ENCODE assay signal across 19 cellular contexts in the genomic region with DNA sequence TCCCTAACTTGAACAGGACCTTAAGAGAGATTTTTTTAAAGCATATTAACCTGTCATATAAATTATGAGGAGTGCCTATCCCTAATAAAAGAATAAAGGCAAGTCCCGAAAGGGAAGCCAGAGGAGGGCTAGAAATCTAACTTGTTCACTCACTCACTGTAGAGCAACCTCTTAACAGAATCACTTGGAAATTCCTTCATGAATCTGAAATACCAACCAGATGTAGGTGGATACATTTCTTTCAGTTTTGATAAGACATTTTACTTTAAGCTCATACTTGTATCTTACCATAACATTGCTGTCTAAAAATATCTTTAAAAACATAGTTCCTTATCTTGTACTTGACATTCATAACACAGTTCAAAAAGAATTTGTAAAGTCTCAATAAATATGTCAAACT. TPM values are rescaled to one million over a fixed set of nuclear protein-coding genes. Genes with fewer than 3 reads are reported as not detected.
DNase-seq lines count a peak whose midpoint lies in the region; ATAC-seq and TF ChIP-seq lines count a peak whose summit lies in the region.
"Had no signal": no experiment of that assay in that cellular context is flagged by ENCODE, and none has a peak within 500 bp of the region (broad histone marks: within the 10 kb centered on the region; RNA-seq: fewer than 3 reads in every experiment).

No MANE protein-coding gene starts in this region.

- POLR2A ChIA-PET in PC-3 (lab: Charles Lee; ENCODE audit: unreplicated experiment): interaction anchor here (0.6 to 1.1 kb wide), 2 partner anchors 291 to 1057 kb away, joined by 6 to 8 read pairs; a partner anchor contains a TSS

- H3K9ac ChIP-seq in PC-3 (ENCODE audit: low read length): no peak overlapping the region
- H3K9ac ChIP-seq in endodermal cell (ENCODE audit: extremely low read depth, low read length, poor library complexity, severe bottlenecking): no peak overlapping the region

- no peak overlapping the region for H3K4me3 Mint-ChIP-seq in endodermal cell
- H3K4me3 Mint-ChIP-seq: CD4-positive, alpha-beta T cell; GM23338 had no signal

- peaks cover 3% of the 10 kb centered on the region for H3F3A ChIP-seq in PC-3 (ENCODE audit: low read length, unreplicated experiment)

- H3K4me1 ChIP-seq in PC-3 (ENCODE audit: insufficient read depth, low read length): peaks cover 39% of the 10 kb centered on the region
- peaks cover 0 to 3% of the 10 kb centered on the region in 2 donors for H3K4me1 ChIP-seq in left lung
- H3K4me1 ChIP-seq in thoracic aorta (ENCODE audit: control insufficient read depth in 1 of 2, low read depth in 2 of 2): peaks cover 31 to 47% of the 10 kb centered on the region in 2 donors
- peaks cover 8% of the 10 kb centered on the region for H3K4me1 ChIP-seq in endodermal cell (ENCODE audit: control insufficient read depth, insufficient read depth, low read length)
- peaks cover 0 to 17% (median 3%) of the 10 kb centered on the region in 3 donors for H3K4me1 ChIP-seq in gastroesophageal sphincter
- H3K4me1 ChIP-seq: BE2C had no signal

- peaks cover 44% of the 10 kb centered on the region for H3K36me3 Mint-ChIP-seq in endodermal cell (ENCODE audit: low read depth)

- no peak for DNase-seq in Right ventricle myocardium superior
- DNase-seq in left ventricle myocardium superior: no peak
- DNase-seq in PC-3: no peak
- DNase-seq in left lung: no peak
- DNase-seq in thoracic aorta (ENCODE audit: low spot score): no peak
- DNase-seq in DMS 273 (lab: John Stamatoyannopoulos, UW; ENCODE audit: unreplicated experiment): no peak
- no peak for DNase-seq in endodermal cell
- DNase-seq: 8988T; BE2C; Calu3; CD4-positive, alpha-beta T cell; DMS53; KG1; MV-4-11; NCI-H187; NCI-H2227 treated with DMSO at 0.1 percent for 48 hours; NCI-H526 had no signal

- no peaks in the 10 kb centered on the region for H3K9me2 ChIP-seq in PC-3 (replicated peaks; ENCODE audit: low read length)

- H3K27me3 Mint-ChIP-seq in endodermal cell (ENCODE audit: insufficient read depth): no peaks in the 10 kb centered on the region

- CTCF ChIA-PET in PC-3 (lab: Charles Lee): interaction anchor here (0.6 kb wide), 1 partner anchor 692 kb away, joined by 6 read pairs; a partner anchor contains a TSS

- TF ChIP-seq POLR2A in gastroesophageal sphincter (IDR thresholded peaks at IDR 0.05): no peak

- ATAC-seq in Right ventricle myocardium superior (ENCODE audit: poor library complexity): peak; percentile 13
- no peak for ATAC-seq in left ventricle myocardium superior
- no peak for ATAC-seq in PC-3
- peak; percentile 53 for ATAC-seq in left lung
- ATAC-seq in thoracic aorta (ENCODE audit: insufficient number of reproducible peaks, low FRiP score, low read depth): no peak
- ATAC-seq in gastroesophageal sphincter: no peak
- ATAC-seq: GM23338 had no signal

- H3K27ac ChIP-seq in PC-3 (ENCODE audit: low read length): peak overlapping the region; percentile 48
- H3K27ac ChIP-seq in left lung: peak overlapping the region in 1 of 2 donors; percentile 29
- peak overlapping the region; percentile 11 to 45 for H3K27ac ChIP-seq in thoracic aorta
- H3K27ac ChIP-seq in endodermal cell (ENCODE audit: low read depth, low read length): no peak overlapping the region
- H3K27ac ChIP-seq in gastroesophageal sphincter: no peak overlapping the region

- H3K4me1 Mint-ChIP-seq in endodermal cell: peaks cover 73% of the 10 kb centered on the region

- H3K4me2 ChIP-seq in PC-3 (ENCODE audit: low read length): no peak overlapping the region
- H3K4me2 ChIP-seq: GM23338 had no signal

- no peaks in the 10 kb centered on the region for H3K9me3 Mint-ChIP-seq in endodermal cell
- H3K9me3 Mint-ChIP-seq: CD4-positive, alpha-beta T cell; GM23338 had no signal

- no peaks in the 10 kb centered on the region for H4K20me1 ChIP-seq in PC-3 (ENCODE audit: low read length)

- no TSS peak for BruUV-seq in PC-3 (replicated peaks; lab: Mats Ljungman, UMichigan)

- H3K4me3 ChIP-seq in PC-3 (ENCODE audit: low read length) (no peak overlapping the region), left lung (no peak overlapping the region), thoracic aorta (no peak overlapping the region), endodermal cell (ENCODE audit: low read length) (no peak overlapping the region), gastroesophageal sphincter (no peak overlapping the region)
- H3K4me3 ChIP-seq: GM23338 had no signal

- H3K36me3 ChIP-seq in PC-3 (ENCODE audit: low read depth, low read length) (peaks cover 13% of the 10 kb centered on the region), left lung (no peaks in the 10 kb centered on the region), thoracic aorta (no peaks in the 10 kb centered on the region), endodermal cell (ENCODE audit: control insufficient read depth, insufficient read depth, low read length) (peaks cover 76% of the 10 kb centered on the region), gastroesophageal sphincter (no peaks in the 10 kb centered on the region)
- H3K36me3 ChIP-seq: BE2C had no signal

- H3K9me3 ChIP-seq in PC-3 (ENCODE audit: low read length) (no peaks in the 10 kb centered on the region), left lung (no peaks in the 10 kb centered on the region), thoracic aorta (no peaks in the 10 kb centered on the region), endodermal cell (ENCODE audit: control insufficient read depth, low read length) (peaks cover 8% of the 10 kb centered on the region), gastroesophageal sphincter (no peaks in the 10 kb centered on the region)
- H3K9me3 ChIP-seq: BE2C had no signal

- TF ChIP-seq CTCF in PC-3 (conservative IDR thresholded peaks at IDR 0.05; ENCODE audit: low read depth, low read length): no peak
- no peak for TF ChIP-seq CTCF in left lung (IDR thresholded peaks at IDR 0.05)
- TF ChIP-seq CTCF in thoracic aorta (IDR thresholded peaks at IDR 0.05): no peak
- TF ChIP-seq CTCF in endodermal cell (conservative IDR thresholded peaks at IDR 0.05): no peak
- no peak for TF ChIP-seq CTCF in gastroesophageal sphincter (IDR thresholded peaks at IDR 0.05)

- no peak for TF ChIP-seq EP300 in gastroesophageal sphincter (IDR thresholded peaks at IDR 0.05)

- peaks cover 16% of the 10 kb centered on the region for H3K79me2 ChIP-seq in PC-3 (ENCODE audit: low read length)

- H2AFZ ChIP-seq in PC-3 (ENCODE audit: low read length): no peak overlapping the region
- H2AFZ ChIP-seq: GM23338 had no signal

- WGBS in endodermal cell (ENCODE audit: insufficient coverage in 1 of 2, insufficient read length in 1 of 2), 2 experiments: 100% methylated on average over 1 of the region's 1 CpG; no CpG with 5 or more reads in 1 of the 2 experiments
- WGBS in gastroesophageal sphincter (ENCODE audit: low coverage in 1 of 2), 2 donors: 63 to 71% methylated on average over 1 of the region's 1 CpG

- no peaks in the 10 kb centered on the region for H3K27me3 ChIP-seq in PC-3 (ENCODE audit: low read length)
- no peaks in the 10 kb centered on the region for H3K27me3 ChIP-seq in left lung
- no peaks in the 10 kb centered on the region for H3K27me3 ChIP-seq in thoracic aorta (replicated peaks; ENCODE audit: insufficient read depth)
- H3K27me3 ChIP-seq in endodermal cell (ENCODE audit: control insufficient read depth, insufficient read depth, low read length, poor library complexity, severe bottlenecking): no peaks in the 10 kb centered on the region
- H3K27me3 ChIP-seq in gastroesophageal sphincter: no peaks in the 10 kb centered on the region

- no peak overlapping the region for H3K27ac Mint-ChIP-seq in endodermal cell
- H3K27ac Mint-ChIP-seq: CD4-positive, alpha-beta T cell; GM23338 had no signal

- intact Hi-C loops in Right ventricle myocardium superior (cut with DNase I): no loop called here
- intact Hi-C loops in left ventricle myocardium superior (cut with micrococcal nuclease): no loop called here
- intact Hi-C loops in PC-3 (cut with micrococcal nuclease): loop anchor here (2.0 kb wide), 1 partner anchor 20 kb away; no protein-coding TSS in a partner anchor
- intact Hi-C loops in left lung (cut with DNase I): no loop called here

RNA-seq across cellular contexts. Expression of a gene that starts 25.7 kb away (rescaled TPM):
- total RNA-seq in Right ventricle myocardium superior: 81.5 TPM
- total RNA-seq in left ventricle myocardium superior: 76.5 TPM
- 39.6 and 40.3 TPM in 2 replicates for total RNA-seq in PC-3 (2014; rRNA removed)
- total RNA-seq in left lung: 10 to 100 TPM; 61.9 to 81.5 TPM
- 10 to 100 TPM; 72.3 to 79.2 TPM for total RNA-seq in thoracic aorta
- 10 to 100 TPM; 57.4 to 58.2 TPM for total RNA-seq in endodermal cell
- polyA plus RNA-seq in endodermal cell (2013, experiment 1 of 2): 14.5 TPM
- polyA plus RNA-seq in endodermal cell (2013, experiment 2 of 2): 15.6 TPM
- 100 to 1,000 TPM in 1 of 4 donors, 10 to 100 TPM in 3; 33.5 to 103 (median 51.5) TPM for total RNA-seq in gastroesophageal sphincter

Comparison
In these comparisons a context has a peak if more than half of its experiments do, and no peak if none do; other contexts are left out.
1. ATAC-seq: peak in Right ventricle myocardium superior (single experiment) and left lung (single experiment); none in left ventricle myocardium superior (single experiment), PC-3 (single experiment), thoracic aorta (single experiment) and gastroesophageal sphincter (single experiment).
2. H3K27ac ChIP-seq: peak in PC-3 (single experiment) and thoracic aorta (2 of 2); none in endodermal cell (single experiment) and gastroesophageal sphincter (0 of 4).